ENCODE assay signal across 19 cellular contexts in the genomic region with DNA sequence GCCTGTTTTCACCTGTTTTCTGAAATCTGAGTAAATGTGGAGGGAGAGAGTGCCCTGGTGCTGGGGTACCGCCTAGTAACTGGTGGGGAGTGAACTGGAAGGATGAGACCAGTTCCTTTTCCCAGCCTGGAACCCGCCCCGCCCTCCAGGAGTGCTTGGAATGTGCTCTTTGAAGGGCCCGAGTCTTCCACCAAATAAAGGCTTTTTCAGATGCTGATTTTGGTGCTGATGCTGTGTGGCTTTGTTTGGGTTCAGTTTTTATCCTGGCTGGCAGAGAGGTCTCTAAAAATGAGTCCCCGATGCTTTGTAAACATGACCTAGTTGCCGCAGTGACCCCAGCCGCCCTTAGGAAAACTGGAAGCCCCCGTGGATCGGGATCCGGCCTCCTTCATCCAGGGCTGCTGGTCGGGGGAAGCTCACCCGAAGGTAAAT. TPM values are rescaled to one million over a fixed set of nuclear protein-coding genes. Genes with fewer than 3 reads are reported as not detected.
DNase-seq lines count a peak whose midpoint lies in the region; ATAC-seq and TF ChIP-seq lines count a peak whose summit lies in the region.
"Had no signal": no experiment of that assay in that cellular context is flagged by ENCODE, and none has a peak within 500 bp of the region (broad histone marks: within the 10 kb centered on the region; RNA-seq: fewer than 3 reads in every experiment).

No MANE protein-coding gene starts in this region.

- H4K8ac ChIP-seq in mesenchymal stem cell (ENCODE audit: low read length), result peak overlapping the region; percentile 61

- peaks cover 52% of the 10 kb centered on the region for H4K20me1 ChIP-seq in SK-N-SH (ENCODE audit: insufficient read depth)

- H3K23ac ChIP-seq in mesenchymal stem cell (ENCODE audit: low read length in 2 of 2), result peak overlapping the region in 1 of 2 experiments; percentile 38

- H3K18ac ChIP-seq in mesenchymal stem cell (ENCODE audit: low read depth in 1 of 2, low read length in 2 of 2), result peak overlapping the region; percentile 74 to 98

- no peaks in the 10 kb centered on the region for H3K36me3 ChIP-seq in SK-N-SH (replicated peaks in 1 of 2; ENCODE audit: control insufficient read depth in 1 of 2, insufficient read depth in 2 of 2, low read length in 1 of 2)
- H3K36me3 ChIP-seq in endodermal cell (ENCODE audit: control insufficient read depth, insufficient read depth, low read length), result peaks cover 3% of the 10 kb centered on the region
- H3K36me3 ChIP-seq in mesenchymal stem cell (ENCODE audit: control insufficient read depth in 1 of 2, insufficient read depth in 2 of 2, low read depth in 1 of 2, low read length in 2 of 2), result peaks cover 14 to 25% of the 10 kb centered on the region in 2 experiments
- no peaks in the 10 kb centered on the region for H3K36me3 ChIP-seq in thyroid gland

- peak overlapping the region in 1 of 2 experiments; percentile 29 for H3K14ac ChIP-seq in mesenchymal stem cell (ENCODE audit: low read length in 2 of 2)

- intact Hi-C loops in thyroid gland (cut with DNase I) (no loop called here), lower leg skin (cut with DNase I; ENCODE audit: low total_unique reads) (no loop called here)

- peak overlapping the region in 1 of 2 experiments; percentile 21 for H3K4ac ChIP-seq in mesenchymal stem cell (ENCODE audit: low read depth in 1 of 2, low read length in 2 of 2)

- H3K79me2 ChIP-seq in SK-N-SH (ENCODE audit: insufficient read depth), result peaks cover 98% of the 10 kb centered on the region

- H3K4me3 Mint-ChIP-seq in endodermal cell, result peak overlapping the region; percentile 41
- H3K4me3 Mint-ChIP-seq: activated CD8-positive, alpha-beta T cell treated with anti-CD3 and anti-CD28 coated beads for 36 hours had no signal

- ATAC-seq in SK-N-SH treated with all-trans-retinoic acid at 6 μM for 48 hours, result no peak
- no peak for ATAC-seq in GM18519 (IDR thresholded peaks at IDR 0.05; ENCODE audit: low FRiP score, unreplicated experiment)
- ATAC-seq: activated CD8-positive, alpha-beta T cell treated with anti-CD3 and anti-CD28 coated beads for 36 hours; esophagus mucosa had no signal

- TF ChIP-seq CTCF in SK-N-SH (IDR thresholded peaks at IDR 0.05) (no peak), endodermal cell (conservative IDR thresholded peaks at IDR 0.05) (no peak), thyroid gland (IDR thresholded peaks at IDR 0.05) (no peak), lower leg skin (IDR thresholded peaks at IDR 0.05) (no peak)

- H4K91ac ChIP-seq in mesenchymal stem cell (ENCODE audit: low read length), result peak overlapping the region; percentile 80

- POLR2A ChIA-PET in SK-N-SH (lab: Yijun Ruan, JAX), result no interaction called here

- H2BK5ac ChIP-seq in mesenchymal stem cell (ENCODE audit: low read depth, low read length, poor library complexity, severe bottlenecking), result no peak overlapping the region

- peak overlapping the region; percentile 83 to 100 for H2BK12ac ChIP-seq in mesenchymal stem cell (ENCODE audit: low read length in 2 of 2)

- H3K4me3 ChIP-seq in SK-N-SH (ENCODE audit: low read depth in 2 of 2, low read length in 1 of 2), result no peak overlapping the region
- no peak overlapping the region for H3K4me3 ChIP-seq in endodermal cell (ENCODE audit: low read length)
- H3K4me3 ChIP-seq in mesenchymal stem cell (ENCODE audit: insufficient read depth in 1 of 2, low read depth in 1 of 2, low read length in 2 of 2), result no peak overlapping the region
- no peak overlapping the region for H3K4me3 ChIP-seq in thyroid gland (replicated peaks in 1 of 3)
- H3K4me3 ChIP-seq in lower leg skin (ENCODE audit: low read depth, poor library complexity, severe bottlenecking), result no peak overlapping the region
- H3K4me3 ChIP-seq: coronary artery, tibial artery had no signal

- peak; percentile 26 for DNase-seq in SK-N-SH
- DNase-seq in endodermal cell, result peak; percentile 95
- no peak for DNase-seq in mesenchymal stem cell
- no peak for DNase-seq in thyroid gland
- no peak for DNase-seq in lower leg skin (ENCODE audit: low spot score in 2 of 2)
- DNase-seq in NCI-H774 (lab: John Stamatoyannopoulos, UW), result no peak
- DNase-seq: activated CD8-positive, alpha-beta T cell treated with anti-CD3 and anti-CD28 coated beads for 36 hours; activated effector memory CD4-positive, alpha-beta T cell treated with Interleukin-2 at 50 U/mL for 16 hours; aorta; DMS53; NCI-H2029; stimulated activated CD4-positive, alpha-beta T cell treated with anti-CD3 and anti-CD28 coated beads, Interleukin-4, amount 100 ng/mL, for 24 hours; SW 1271; tibial artery had no signal

- CTCF ChIA-PET in SK-N-SH (lab: Yijun Ruan, JAX), result no interaction called here

- H3K9ac ChIP-seq in SK-N-SH (no peak overlapping the region), endodermal cell (ENCODE audit: extremely low read depth, low read length, poor library complexity, severe bottlenecking) (no peak overlapping the region), mesenchymal stem cell (ENCODE audit: low read length) (no peak overlapping the region)

- no peak overlapping the region for H2AFZ ChIP-seq in SK-N-SH (ENCODE audit: low read depth)
- H2AFZ ChIP-seq in mesenchymal stem cell (ENCODE audit: low read depth, low read length), result no peak overlapping the region

- peaks cover 20% of the 10 kb centered on the region for H3K79me1 ChIP-seq in mesenchymal stem cell (replicated peaks; ENCODE audit: low read length, poor library complexity, severe bottlenecking)

- no peak overlapping the region for H3K27ac ChIP-seq in SK-N-SH (ENCODE audit: low read depth in 2 of 2, low read length in 1 of 2)
- H3K27ac ChIP-seq in endodermal cell (ENCODE audit: low read depth, low read length), result peak overlapping the region; percentile 97
- no peak overlapping the region for H3K27ac ChIP-seq in mesenchymal stem cell (ENCODE audit: low read length, poor library complexity, severe bottlenecking)
- H3K27ac ChIP-seq in thyroid gland, result peak overlapping the region in 2 of 3 donors; percentile 10 to 12
- H3K27ac ChIP-seq: 22Rv1 had no signal

- H3K9me2 ChIP-seq in SK-N-SH, result no peaks in the 10 kb centered on the region

- H3K4me2 ChIP-seq in SK-N-SH (no peak overlapping the region), mesenchymal stem cell (ENCODE audit: low read length, poor library complexity, severe bottlenecking) (no peak overlapping the region)

- H3K4me1 ChIP-seq in SK-N-SH (ENCODE audit: control insufficient read depth in 1 of 2, insufficient read depth in 2 of 2, low read depth in 1 of 2, low read length in 1 of 2), result peaks cover 2 to 10% of the 10 kb centered on the region in 2 experiments; a peak in 2 of 4 replicates
- H3K4me1 ChIP-seq in endodermal cell (ENCODE audit: control insufficient read depth, insufficient read depth, low read length), result peaks cover 21% of the 10 kb centered on the region
- peaks cover 35% of the 10 kb centered on the region for H3K4me1 ChIP-seq in mesenchymal stem cell (ENCODE audit: control insufficient read depth, insufficient read depth, low read depth, low read length)
- peaks cover 0 to 23% of the 10 kb centered on the region in 2 donors for H3K4me1 ChIP-seq in thyroid gland

- peak overlapping the region; percentile 59 for H2AK5ac ChIP-seq in mesenchymal stem cell (ENCODE audit: low read length, severe bottlenecking)

- H3K9me3 ChIP-seq in SK-N-SH (no peaks in the 10 kb centered on the region), endodermal cell (ENCODE audit: control insufficient read depth, low read length) (no peaks in the 10 kb centered on the region), mesenchymal stem cell (ENCODE audit: control insufficient read depth, low read length) (no peaks in the 10 kb centered on the region), thyroid gland (no peaks in the 10 kb centered on the region)
- H3K9me3 ChIP-seq: tibial artery had no signal

- no peak for TF ChIP-seq EP300 in SK-N-SH (IDR thresholded peaks at IDR 0.05; ENCODE audit: borderline replicate concordance in 1 of 2, low read depth in 1 of 2, low read length in 1 of 2)

- no peaks in the 10 kb centered on the region for H3K9me3 Mint-ChIP-seq in endodermal cell
- H3K9me3 Mint-ChIP-seq: activated CD8-positive, alpha-beta T cell treated with anti-CD3 and anti-CD28 coated beads for 36 hours had no signal

- no peaks in the 10 kb centered on the region for H3F3A ChIP-seq in SK-N-SH (replicated peaks; ENCODE audit: insufficient read depth)

- peaks cover 47% of the 10 kb centered on the region for H3K27me3 Mint-ChIP-seq in endodermal cell (ENCODE audit: insufficient read depth)
- H3K27me3 Mint-ChIP-seq: activated CD8-positive, alpha-beta T cell treated with anti-CD3 and anti-CD28 coated beads for 36 hours had no signal

- TF ChIP-seq POLR2A in thyroid gland (IDR thresholded peaks at IDR 0.05), result no peak
- TF ChIP-seq POLR2A in lower leg skin (IDR thresholded peaks at IDR 0.05), result no peak

- WGBS in SK-N-SH (ENCODE audit: low lambda C conversion rate), result 94% methylated on average over 12 of the region's 12 CpGs
- 14 to 47% methylated on average over 6 to 12 of the region's 12 CpGs for WGBS in endodermal cell (ENCODE audit: insufficient coverage in 1 of 2, insufficient read length in 1 of 2), 2 experiments
- WGBS in mesenchymal stem cell, result 38% methylated on average over 12 of the region's 12 CpGs
- WGBS in thyroid gland, 2 donors, result 75 to 87% methylated on average over 12 of the region's 12 CpGs
- WGBS in lower leg skin, 2 donors, result 73 to 79% methylated on average over 12 of the region's 12 CpGs

- no peak overlapping the region for H2BK15ac ChIP-seq in mesenchymal stem cell (ENCODE audit: low read depth, poor library complexity, severe bottlenecking)

- no peaks in the 10 kb centered on the region for H3K27me3 ChIP-seq in SK-N-SH (ENCODE audit: insufficient read depth)
- no peaks in the 10 kb centered on the region for H3K27me3 ChIP-seq in endodermal cell (ENCODE audit: control insufficient read depth, insufficient read depth, low read length, poor library complexity, severe bottlenecking)
- H3K27me3 ChIP-seq in mesenchymal stem cell (ENCODE audit: control insufficient read depth in 1 of 2, insufficient read depth in 1 of 2, low read length in 2 of 2), result no peaks in the 10 kb centered on the region
- H3K27me3 ChIP-seq in thyroid gland, result no peaks in the 10 kb centered on the region
- H3K27me3 ChIP-seq: tibial artery had no signal

- peaks cover 26% of the 10 kb centered on the region for H3K36me3 Mint-ChIP-seq in endodermal cell (ENCODE audit: low read depth)

- TF ChIP-seq RAD21 in SK-N-SH (IDR thresholded peaks at IDR 0.05; ENCODE audit: low read length), result no peak

- peak overlapping the region; percentile 62 for H3K27ac Mint-ChIP-seq in endodermal cell
- H3K27ac Mint-ChIP-seq: activated CD8-positive, alpha-beta T cell treated with anti-CD3 and anti-CD28 coated beads for 36 hours had no signal

- peaks cover 46% of the 10 kb centered on the region for H3K4me1 Mint-ChIP-seq in endodermal cell

- peak overlapping the region; percentile 90 for H2BK120ac ChIP-seq in mesenchymal stem cell (ENCODE audit: low read depth, low read length)

RNA-seq across cellular contexts. Expression of gene FOXK1, which starts 25.9 kb away (rescaled TPM):
- polyA plus RNA-seq in SK-N-SH (2012; rRNA removed), result 3.0 and 4.7 TPM in 2 replicates
- 2.1 and 3.0 TPM in 2 replicates for polyA plus RNA-seq in SK-N-SH (2012; cell fraction: cytosol; rRNA removed)
- 11.3 and 15.1 TPM in 2 replicates for polyA plus RNA-seq in SK-N-SH (2012; cell fraction: nucleus; rRNA removed)
- total RNA-seq in endodermal cell (10 to 100 TPM; 36.9 to 43.4 TPM), thyroid gland (10 to 100 TPM; 15.0 to 33.0 (median 20.7) TPM), lower leg skin (10 to 100 TPM; 22.0 to 41.3 (median 30.3) TPM)
- 14.9 TPM for polyA plus RNA-seq in endodermal cell (2013, experiment 1 of 2)
- 13.9 TPM for polyA plus RNA-seq in endodermal cell (2013, experiment 2 of 2)
- polyA plus RNA-seq in mesenchymal stem cell (2013, experiment 1 of 2), result 12.9 TPM
- polyA plus RNA-seq in mesenchymal stem cell (2013, experiment 2 of 2), result 12.3 TPM

Comparison
In these comparisons a context has a peak if more than half of its experiments do, and no peak if none do; other contexts are left out.
1. DNase-seq: peak in SK-N-SH (single experiment) and endodermal cell (single experiment); none in mesenchymal stem cell (single experiment), thyroid gland (0 of 2), lower leg skin (0 of 2) and NCI-H774 (single experiment).
2. H3K27ac ChIP-seq: peak in endodermal cell (single experiment) and thyroid gland (2 of 3); none in SK-N-SH (0 of 2) and mesenchymal stem cell (single experiment).